ENCODE assay signal across 18 cellular contexts in the genomic region with DNA sequence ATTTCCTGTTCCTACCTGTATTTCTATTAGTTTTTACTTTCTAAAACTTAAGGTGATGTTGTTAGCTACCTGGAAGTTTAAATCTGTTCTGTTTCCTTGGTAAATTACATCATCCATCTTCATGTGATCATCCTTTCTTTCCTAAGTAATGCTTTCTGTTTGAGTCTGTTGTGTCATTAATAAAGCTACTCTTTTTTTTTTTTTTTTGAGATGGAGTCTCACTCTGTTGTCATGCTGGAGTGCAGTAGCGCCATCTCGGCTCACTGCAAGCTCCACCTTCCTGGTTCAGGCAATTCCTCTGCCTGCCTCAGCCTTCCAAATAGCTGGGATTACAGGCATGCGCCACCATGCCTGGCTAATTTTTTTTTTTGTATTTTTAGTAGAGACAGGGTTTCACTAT.
DNase-seq lines count a peak whose midpoint lies in the region; ATAC-seq and TF ChIP-seq lines count a peak whose summit lies in the region.
"Had no signal": no experiment of that assay in that cellular context is flagged by ENCODE, and none has a peak within 500 bp of the region (broad histone marks: within the 10 kb centered on the region; RNA-seq: fewer than 3 reads in every experiment).

No MANE protein-coding gene starts in this region.

- H3K4me1 Mint-ChIP-seq in GM23338: peaks cover 3% of the 10 kb centered on the region; the same call in 2 of the 3 replicates
- peaks cover 11% of the 10 kb centered on the region for H3K4me1 Mint-ChIP-seq in osteocyte (ENCODE audit: unreplicated experiment)

- H3K4ac ChIP-seq in IMR-90 (ENCODE audit: low read depth, low read length): no peak overlapping the region

- H3K27ac Mint-ChIP-seq in GM23338 (peak overlapping the region; percentile 10; the same call in 1 of the 2 replicates), osteocyte (ENCODE audit: unreplicated experiment) (peak overlapping the region; percentile 19)

- 0 out of 2 replicates have a peak overlapping the region, but pooled peaks have one; percentile 33 for H2AK5ac ChIP-seq in IMR-90 (ENCODE audit: low read depth, low read length)

- peak; percentile 77 for ATAC-seq in GM23338
- no peak for ATAC-seq in IMR-90 (ENCODE audit: low read depth)
- no peak for ATAC-seq in GM21367 (IDR thresholded peaks at IDR 0.05; ENCODE audit: unreplicated experiment)
- ATAC-seq: right cardiac atrium had no signal

- no peak overlapping the region for H3K9ac ChIP-seq in IMR-90 (ENCODE audit: low read depth, low read length)
- H3K9ac ChIP-seq: BLaER1 treated with 17β-estradiol and CSF1 and Interleukin-3, amounts not matched to agents 10 nM and 100 nM; SK-N-SH had no signal

- no peak overlapping the region for H2BK120ac ChIP-seq in IMR-90 (ENCODE audit: low read depth, low read length)

- H3K18ac ChIP-seq in IMR-90 (ENCODE audit: low read depth, low read length): no peak overlapping the region

- no peak overlapping the region for H3K4me2 ChIP-seq in GM23338
- no peak overlapping the region for H3K4me2 ChIP-seq in IMR-90 (ENCODE audit: low read depth, low read length)
- H3K4me2 ChIP-seq: BLaER1 treated with 17β-estradiol and CSF1 and Interleukin-3, amounts not matched to agents 10 nM and 100 nM; SK-N-SH had no signal

- POLR2A ChIA-PET in IMR-90 (lab: Charles Lee; ENCODE audit: unreplicated experiment): no interaction called here

- no peak overlapping the region for H4K5ac ChIP-seq in IMR-90 (ENCODE audit: low read depth, low read length)

- H2BK15ac ChIP-seq in IMR-90 (ENCODE audit: low read depth, low read length): no peak overlapping the region

- H3K9me3 ChIP-seq in IMR-90 (ENCODE audit: control insufficient read depth, insufficient read depth, low read length): no peaks in the 10 kb centered on the region
- H3K9me3 ChIP-seq in prostate gland: no peaks in the 10 kb centered on the region
- H3K9me3 ChIP-seq: BLaER1 treated with 17β-estradiol and CSF1 and Interleukin-3, amounts not matched to agents 10 nM and 100 nM; SK-N-SH had no signal

- no peak overlapping the region for H3K27ac ChIP-seq in GM23338 (ENCODE audit: low read depth)
- H3K27ac ChIP-seq in IMR-90 (ENCODE audit: insufficient read depth, low read length): no peak overlapping the region
- no peak overlapping the region for H3K27ac ChIP-seq in prostate gland
- H3K27ac ChIP-seq: BLaER1 treated with 17β-estradiol and CSF1 and Interleukin-3, amounts not matched to agents 10 nM and 100 nM; dorsolateral prefrontal cortex had no signal

- H2BK5ac ChIP-seq in IMR-90 (ENCODE audit: low read depth, low read length, poor library complexity, severe bottlenecking): no peak overlapping the region

- no peak overlapping the region for H2AK9ac ChIP-seq in IMR-90 (replicated peaks; ENCODE audit: low read depth, low read length, poor library complexity)

- H3K14ac ChIP-seq in IMR-90 (replicated peaks; ENCODE audit: low read depth, low read length): no peak overlapping the region

- H3K36me3 ChIP-seq in GM23338 (ENCODE audit: insufficient read depth) (no peaks in the 10 kb centered on the region; the same call in 1 of the 2 replicates), IMR-90 (ENCODE audit: control insufficient read depth, insufficient read depth, low read length) (peaks cover 15% of the 10 kb centered on the region), prostate gland (no peaks in the 10 kb centered on the region)

- H3K27me3 ChIP-seq in GM23338 (ENCODE audit: insufficient read depth) (no peaks in the 10 kb centered on the region), IMR-90 (ENCODE audit: control insufficient read depth, insufficient read depth, low read length) (no peaks in the 10 kb centered on the region), prostate gland (replicated peaks; ENCODE audit: insufficient read depth) (no peaks in the 10 kb centered on the region)
- H3K27me3 ChIP-seq: BLaER1 treated with 17β-estradiol and CSF1 and Interleukin-3, amounts not matched to agents 10 nM and 100 nM; dorsolateral prefrontal cortex had no signal

- no TSS peak for BruUV-seq in IMR-90 (replicated peaks; lab: Mats Ljungman, UMichigan)

- H3K56ac ChIP-seq in IMR-90 (ENCODE audit: extremely low read depth, insufficient read depth, low read length): no peak overlapping the region

- in situ Hi-C loops in IMR-90 (cut with MboI; ENCODE audit: low sequenced_read_pairs): no loop called here

- H4K20me1 ChIP-seq in GM23338 (replicated peaks; ENCODE audit: insufficient read depth) (no peaks in the 10 kb centered on the region), IMR-90 (ENCODE audit: insufficient read depth, low read length) (no peaks in the 10 kb centered on the region; the same call in 1 of the 2 replicates)

- intact Hi-C loops in IMR-90 (cut with micrococcal nuclease): loop anchor here (10.0 kb wide), 1 partner anchor 256 kb away; no protein-coding TSS in a partner anchor
- intact Hi-C loops in prostate gland (cut with DNase I): no loop called here

- H3K36me3 Mint-ChIP-seq in GM23338 (ENCODE audit: low read depth) (peaks cover 40% of the 10 kb centered on the region), osteocyte (ENCODE audit: unreplicated experiment) (peaks cover 46% of the 10 kb centered on the region)

- H2BK20ac ChIP-seq in IMR-90 (ENCODE audit: low read depth, low read length): no peak overlapping the region

- H4K8ac ChIP-seq in IMR-90 (ENCODE audit: low read depth in 2 of 2, low read length in 2 of 2): no peak overlapping the region

- no peaks in the 10 kb centered on the region for H3K9me3 Mint-ChIP-seq in GM23338
- H3K9me3 Mint-ChIP-seq in osteocyte (ENCODE audit: unreplicated experiment): no peaks in the 10 kb centered on the region
- H3K9me3 Mint-ChIP-seq: brain, nephron had no signal

- no peak overlapping the region for H4K91ac ChIP-seq in IMR-90 (ENCODE audit: insufficient read depth, low read depth, low read length)

- H3K9me2 ChIP-seq in GM23338 (ENCODE audit: insufficient read depth): no peaks in the 10 kb centered on the region
- H3K9me2 ChIP-seq: SK-N-SH had no signal

- no peak for TF ChIP-seq POLR2A in IMR-90 (IDR thresholded peaks at IDR 0.05; ENCODE audit: low read depth, low read length)
- TF ChIP-seq POLR2A in prostate gland (IDR thresholded peaks at IDR 0.05): no peak

- peaks cover 4% of the 10 kb centered on the region; the same call in 1 of the 2 replicates for H3K79me2 ChIP-seq in GM23338 (replicated peaks; ENCODE audit: insufficient read depth)

- TF ChIP-seq RAD21 in IMR-90 (IDR thresholded peaks at IDR 0.05; ENCODE audit: low read length): no peak

- CTCF ChIA-PET in IMR-90 (lab: Yijun Ruan, JAX): interaction anchor here (0.6 kb wide), 2 partner anchors 12 kb away, joined by 3 to 4 read pairs; no protein-coding TSS in a partner anchor

- DNase-seq in GM23338 (ENCODE audit: low spot score) (peak; percentile 24), IMR-90 (peak; percentile 12), epithelial cell of esophagus (ENCODE audit: low read depth) (peak; percentile 23), osteocyte (ENCODE audit: extremely low spot score, unreplicated experiment) (no peak), NCI-H1105 treated with DMSO at 0.1 percent for 48 hours (lab: John Stamatoyannopoulos, UW) (no peak), prostate gland (ENCODE audit: low spot score) (no peak)
- DNase-seq: activated CD4-positive, alpha-beta T cell treated with anti-CD3 and anti-CD28 coated beads, Interleukin-2, amount 50 U/mL, for 4 hours; activated effector memory CD4-positive, alpha-beta T cell treated with Interleukin-2 at 50 U/mL for 16 hours; dorsolateral prefrontal cortex; MM.1S; NCI-H2029; NCI-H524 treated with DMSO at 0.1 percent for 48 hours; right cardiac atrium; SK-N-SH had no signal

- dilution Hi-C loops in IMR-90 (cut with HindIII; ENCODE audit: low sequenced_read_pairs, unreplicated experiment): no loop called here

- peaks cover 7% of the 10 kb centered on the region; the same call in 1 of the 2 replicates for H3K4me1 ChIP-seq in GM23338 (ENCODE audit: insufficient read depth)
- no peaks in the 10 kb centered on the region for H3K4me1 ChIP-seq in IMR-90 (ENCODE audit: control insufficient read depth, insufficient read depth, low read length)
- H3K4me1 ChIP-seq in prostate gland (replicated peaks): no peaks in the 10 kb centered on the region

- no peak overlapping the region for H3K23ac ChIP-seq in IMR-90 (ENCODE audit: low read depth, low read length)

- H3K27me3 Mint-ChIP-seq in GM23338 (ENCODE audit: insufficient read depth, low read depth, poor library complexity) (peaks cover 4% of the 10 kb centered on the region), osteocyte (ENCODE audit: unreplicated experiment) (no peaks in the 10 kb centered on the region)

- WGBS in IMR-90 (ENCODE audit: extremely low coverage in 2 of 2, insufficient read length in 1 of 2), 2 experiments: no CpG with 5 or more reads among the region's 3 CpGs
- WGBS in prostate gland: 84% methylated on average over 3 of the region's 3 CpGs

- peak in 1 of 2 experiments; percentile 26; a peak in 2 of 4 replicates for TF ChIP-seq CTCF in GM23338 (conservative IDR thresholded peaks at IDR 0.05; ENCODE audit: low read depth in 2 of 2)
- TF ChIP-seq CTCF in IMR-90 (conservative IDR thresholded peaks at IDR 0.05; ENCODE audit: low read depth, low read length): no peak
- TF ChIP-seq CTCF in epithelial cell of esophagus (IDR thresholded peaks at IDR 0.05; ENCODE audit: insufficient read depth, low read depth, low read length, missing control alignments): no peak
- no peak for TF ChIP-seq CTCF in osteocyte (IDR thresholded peaks at IDR 0.05)
- TF ChIP-seq CTCF in prostate gland (IDR thresholded peaks at IDR 0.05): no peak

- no peak overlapping the region for H2AFZ ChIP-seq in GM23338
- H2AFZ ChIP-seq in IMR-90 (replicated peaks; ENCODE audit: low read length, poor library complexity): no peak overlapping the region

- peaks cover 16 to 33% of the 10 kb centered on the region in 2 experiments for H3K79me1 ChIP-seq in IMR-90 (ENCODE audit: low read depth in 1 of 2, low read length in 2 of 2)

- no peaks in the 10 kb centered on the region for H3F3A ChIP-seq in GM23338 (replicated peaks; ENCODE audit: low read depth)

- peaks cover 5% of the 10 kb centered on the region for H3K9me1 ChIP-seq in IMR-90 (ENCODE audit: insufficient read depth, low read length)

- H3K4me3 Mint-ChIP-seq in GM23338: no peak overlapping the region
- no peak overlapping the region for H3K4me3 Mint-ChIP-seq in osteocyte (ENCODE audit: unreplicated experiment)
- H3K4me3 Mint-ChIP-seq: brain, nephron had no signal

- H3K4me3 ChIP-seq in GM23338 (no peak overlapping the region), IMR-90 (ENCODE audit: insufficient read depth, low read depth, low read length) (no peak overlapping the region), epithelial cell of esophagus (ENCODE audit: low read length) (no peak overlapping the region), prostate gland (no peak overlapping the region)
- H3K4me3 ChIP-seq: BLaER1 treated with 17β-estradiol and CSF1 and Interleukin-3, amounts not matched to agents 10 nM and 100 nM; dorsolateral prefrontal cortex had no signal

TF ChIP-seq in GM23338, 12 proteins besides CTCF, POLR2A, EP300 and RAD21 (continues in another document):
- no peak for TF ChIP-seq ZNF331 (CRISPR knock-in tag; IDR thresholded peaks at IDR 0.05; ENCODE audit: low read depth)
- no peak for TF ChIP-seq JUNB (IDR thresholded peaks at IDR 0.05; ENCODE audit: unreplicated experiment)

Comparison
In these comparisons a context has a peak if more than half of its experiments do, and no peak if none do; other contexts are left out.
1. DNase-seq: peak in GM23338 (single experiment), IMR-90 (single experiment) and epithelial cell of esophagus (single experiment); none in osteocyte (single experiment), NCI-H1105 treated with DMSO at 0.1 percent for 48 hours (single experiment) and prostate gland (single experiment).